ENCODE assay signal across 8 cellular contexts in genomic region chr13:45340422-45341033, GRCh38. TPM values are rescaled to one million over a fixed set of nuclear protein-coding genes. Genes with fewer than 3 reads are reported as not detected.
DNase-seq lines count a peak whose midpoint lies in the region; ATAC-seq, FAIRE-seq and TF ChIP-seq lines count a peak whose summit lies in the region.

No MANE protein-coding gene starts in this region.

- DNase-seq in A549 (ENCODE audit: low read depth in 1 of 2, low spot score in 1 of 2) (peak; percentile 47 to 84), NCI-H2196 (lab: John Stamatoyannopoulos, UW; ENCODE audit: unreplicated experiment) (peak; percentile 75), cerebellar cortex (ENCODE audit: low spot score) (peak; percentile 81), kidney (peak; percentile 98)
- DNase-seq in activated CD4-positive, alpha-beta T cell treated with anti-CD3 and anti-CD28 coated beads for 1 hour: peak; percentile 71
- DNase-seq in stimulated activated CD4-positive, alpha-beta T cell treated with anti-CD3 and anti-CD28 coated beads, Interleukin-12 subunit alpha, Interleukin-12 subunit beta, amount 100 ng/mL, for 48 hours (ENCODE audit: low read depth in 2 of 3, low spot score in 1 of 3): peak; percentile 74 to 80 (median 77)

- TF ChIP-seq POLR2A in A549 (IDR thresholded peaks at IDR 0.05; ENCODE audit: low read length) (peak; percentile 35; the same call in 1 of the 2 replicates), GM18505 (IDR thresholded peaks at IDR 0.05; ENCODE audit: borderline replicate concordance, extremely low read depth, insufficient read depth, insufficient read length) (no peak)

- H3K4me1 ChIP-seq in A549 (peaks cover 43% of the 10 kb centered on the region), kidney (ENCODE audit: control insufficient read depth in 1 of 2, insufficient read depth in 1 of 2, low read depth in 1 of 2, low read length in 2 of 2) (peaks cover 19 to 23% of the 10 kb centered on the region in 2 donors)

- no peak for FAIRE-seq in A549 (lab: Jason Lieb, UNC)
- no peak for FAIRE-seq in kidney (lab: Jason Lieb, UNC)

- CTCF ChIA-PET in A549 (lab: Yijun Ruan, JAX): interaction anchor here (0.6 to 3.8 kb wide), 4 partner anchors 9 to 293 kb away, joined by 3 to 18 read pairs (median 4); no protein-coding TSS in a partner anchor

- ATAC-seq in A549: peak; percentile 67 to 73
- ATAC-seq in GM18505 (IDR thresholded peaks at IDR 0.05; ENCODE audit: unreplicated experiment): peak; percentile 37
- ATAC-seq in HG03039 (IDR thresholded peaks at IDR 0.05; ENCODE audit: unreplicated experiment): peak; percentile 28

- H3K4me3 ChIP-seq in A549 (peak overlapping the region; percentile 93), kidney (ENCODE audit: low read length in 2 of 2) (peak overlapping the region; percentile 66 to 99)

- peaks cover 34 to 47% of the 10 kb centered on the region in 2 donors for H3K36me3 ChIP-seq in kidney (ENCODE audit: control insufficient read depth in 1 of 2, insufficient read depth in 2 of 2, low read length in 2 of 2)

- intact Hi-C loops in kidney (cut with DNase I): no loop called here

- POLR2A ChIA-PET in A549 (lab: Yijun Ruan, JAX): interaction anchor here (0.6 to 1.7 kb wide), 4 partner anchors 9 to 27 kb away, joined by 3 to 7 read pairs (median 4); no protein-coding TSS in a partner anchor

- WGBS in A549 (ENCODE audit: missing lambda C conversion rate): 3% methylated on average over 25 of the region's 64 CpGs

- no peak for TF ChIP-seq RAD21 in A549 (conservative IDR thresholded peaks at IDR 0.05 in 1 of 2, IDR thresholded peaks at IDR 0.05 in 1 of 2)

- no peak for TF ChIP-seq EP300 in A549 (IDR thresholded peaks at IDR 0.05)

- H3K4me2 ChIP-seq in A549: peak overlapping the region; percentile 90

- H3K9me3 ChIP-seq in A549: no peaks in the 10 kb centered on the region
- H3K9me3 ChIP-seq in kidney (ENCODE audit: control insufficient read depth in 1 of 2, low read length in 2 of 2): no peaks in the 10 kb centered on the region

- H3K9ac ChIP-seq in kidney (ENCODE audit: low read length in 2 of 2): peak overlapping the region; percentile 88 to 98

- H3K27ac ChIP-seq in A549 (peak overlapping the region; percentile 99 to 100), kidney (ENCODE audit: low read depth in 2 of 2, low read length in 2 of 2) (peak overlapping the region; percentile 99 to 100)

- TF ChIP-seq CTCF in A549 (IDR thresholded peaks at IDR 0.05) (no peak), kidney (IDR thresholded peaks at IDR 0.05; ENCODE audit: borderline replicate concordance, extremely low read depth, insufficient read depth) (peak; percentile 34)

TF ChIP-seq in A549, 52 proteins besides CTCF, POLR2A, EP300 and RAD21 (continues in another document):
- TF ChIP-seq ZFP36 (IDR thresholded peaks at IDR 0.05; ENCODE audit: borderline replicate concordance, partially characterized antibody) (no peak), SREBF2 (IDR thresholded peaks at IDR 0.05) (no peak), HOXB5 (CRISPR knock-in tag; IDR thresholded peaks at IDR 0.05) (0 out of 2 replicates have a peak, but pooled peaks have one; percentile 30), ESRRA (IDR thresholded peaks at IDR 0.05; ENCODE audit: borderline replicate concordance, low read length) (no peak), NR3C1 (IDR thresholded peaks at IDR 0.05) (no peak), RARB (CRISPR knock-in tag; IDR thresholded peaks at IDR 0.05) (no peak), MYC (IDR thresholded peaks at IDR 0.05; ENCODE audit: borderline replicate concordance, low read length) (peak; percentile 40; the same call in 1 of the 2 replicates), JUN (IDR thresholded peaks at IDR 0.05) (peak in 1 of 2 experiments; percentile 11; a peak in 2 of 5 replicates), CHD4 (IDR thresholded peaks at IDR 0.05; ENCODE audit: borderline replicate concordance) (no peak), ATOH8 (CRISPR knock-in tag; IDR thresholded peaks at IDR 0.05; ENCODE audit: low read depth) (no peak), REST (IDR thresholded peaks at IDR 0.05) (peak; percentile 19; the same call in 1 of the 2 replicates), ZSCAN20 (CRISPR knock-in tag; IDR thresholded peaks at IDR 0.05) (no peak), HMGXB4 (CRISPR knock-in tag; IDR thresholded peaks at IDR 0.05; ENCODE audit: borderline replicate concordance) (no peak), ZC3H11A (IDR thresholded peaks at IDR 0.05) (no peak), FOSL2 (IDR thresholded peaks at IDR 0.05) (no peak), FOSL2 (CRISPR knock-in tag; IDR thresholded peaks at IDR 0.05) (no peak), FOSB (CRISPR knock-in tag; IDR thresholded peaks at IDR 0.05) (0 out of 2 replicates have a peak, but pooled peaks have one; percentile 4), ZNF302 (CRISPR knock-in tag; IDR thresholded peaks at IDR 0.05) (no peak), POLR2AphosphoS2 (conservative IDR thresholded peaks at IDR 0.05; ENCODE audit: low read length) (no peak), FOXS1 (CRISPR knock-in tag; IDR thresholded peaks at IDR 0.05) (no peak), RNF2 (IDR thresholded peaks at IDR 0.05; ENCODE audit: borderline replicate concordance, low read depth) (no peak), MAX (IDR thresholded peaks at IDR 0.05) (0 out of 2 replicates have a peak, but pooled peaks have one; percentile 31), RCOR1 (IDR thresholded peaks at IDR 0.05; ENCODE audit: low read depth, low read length) (no peak), ELK1 (IDR thresholded peaks at IDR 0.05; ENCODE audit: low read depth, low read length) (no peak), CBX8 (IDR thresholded peaks at IDR 0.05) (no peak)

RNA-seq across cellular contexts. Expression of gene TPT1, which starts 0.5 kb away (rescaled TPM):
- polyA plus RNA-seq in A549 (2011; rRNA removed): 3,255 and 3,850 TPM in 2 replicates
- 831 and 881 TPM in 2 replicates for polyA plus RNA-seq in A549 (2012; cell fraction: cytosol; rRNA removed)
- polyA plus RNA-seq in A549 (2012; cell fraction: nucleus; rRNA removed): 235 and 371 TPM in 2 replicates
- polyA plus RNA-seq in A549 (2017; fragmentation: RNase III; extraction: RNeasy Plus Mini Kit Qiagen cat#74134 plus additional on column Dnase treatment): 2,037 to 2,646 TPM (median 2,486 TPM) in 3 replicates
- polyA minus RNA-seq in A549 (2011; rRNA and poly(A)+ RNA removed): 744 and 954 TPM in 2 replicates
- 4,291 TPM for total RNA-seq in kidney
- 6,901 TPM for polyA plus RNA-seq in kidney (ENCODE audit: insufficient read depth, low read depth, low replicate concordance)

Comparison
In these comparisons a context has a peak if more than half of its experiments do, and no peak if none do; other contexts are left out.
1. Peak in every context shown above with its lines: DNase-seq, ATAC-seq, H3K4me3 ChIP-seq and H3K27ac ChIP-seq.